ENCODE assay signal across 13 cellular contexts in the genomic region with DNA sequence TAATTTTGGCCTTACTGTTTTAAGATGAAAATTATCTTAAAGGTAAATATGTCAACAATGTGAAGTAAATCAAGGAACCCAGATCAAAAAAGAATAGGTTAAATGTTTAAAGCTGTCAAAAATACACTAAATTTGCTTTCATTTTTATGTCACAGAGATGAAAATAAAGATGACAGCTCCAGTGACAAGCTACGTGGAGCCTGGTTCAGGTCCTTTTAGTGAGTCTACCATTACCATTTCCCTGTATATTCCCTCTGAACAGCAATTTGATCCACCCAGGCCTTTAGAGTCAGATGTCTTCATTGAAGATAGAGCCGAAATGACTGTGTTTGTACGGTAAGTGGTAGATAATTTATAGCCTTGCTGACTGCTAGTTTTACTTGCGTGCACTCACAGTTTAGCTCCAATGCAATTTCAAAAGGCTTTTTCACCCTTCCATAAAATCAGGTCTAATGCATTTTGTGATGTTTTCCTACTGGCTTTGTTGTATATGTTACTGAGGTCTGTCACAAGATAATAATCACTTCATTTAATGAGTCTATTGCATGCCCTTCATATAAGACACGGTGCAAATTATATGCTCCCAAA. TPM values are rescaled to one million over a fixed set of nuclear protein-coding genes. Genes with fewer than 3 reads are reported as not detected.
DNase-seq lines count a peak whose midpoint lies in the region; ATAC-seq, FAIRE-seq and TF ChIP-seq lines count a peak whose summit lies in the region.
"Had no signal": no experiment of that assay in that cellular context is flagged by ENCODE, and none has a peak within 500 bp of the region (broad histone marks: within the 10 kb centered on the region; RNA-seq: fewer than 3 reads in every experiment).

No MANE protein-coding gene starts in this region.

- H3K4me1 ChIP-seq in endodermal cell (ENCODE audit: control insufficient read depth, insufficient read depth, low read length) (no peaks in the 10 kb centered on the region), skeletal muscle satellite cell (ENCODE audit: control insufficient read depth, insufficient read depth, low read length) (peaks cover 26% of the 10 kb centered on the region), small intestine (ENCODE audit: control insufficient read depth in 2 of 2, insufficient read depth in 1 of 2, low read depth in 1 of 2, low read length in 1 of 2) (peaks cover 0 to 2% of the 10 kb centered on the region in 2 donors)

- no peak for ATAC-seq in HG03571 (IDR thresholded peaks at IDR 0.05; ENCODE audit: unreplicated experiment)

- H3K4me1 Mint-ChIP-seq in T-helper 2 cell treated with Interferon-gamma antibody and Interleukin-4, amounts not matched to agents 5 μg/mL and 100 μg/mL, for 36 hours (ENCODE audit: low read depth), result peaks cover 28% of the 10 kb centered on the region
- peaks cover 10% of the 10 kb centered on the region for H3K4me1 Mint-ChIP-seq in endodermal cell

- H3K9ac ChIP-seq in endodermal cell (ENCODE audit: extremely low read depth, low read length, poor library complexity, severe bottlenecking) (no peak overlapping the region), skeletal muscle satellite cell (ENCODE audit: low read depth, low read length) (no peak overlapping the region)

- no peak for TF ChIP-seq CTCF in endodermal cell (conservative IDR thresholded peaks at IDR 0.05)

- H3K27ac ChIP-seq in endodermal cell (ENCODE audit: low read depth, low read length), result no peak overlapping the region
- H3K27ac ChIP-seq in small intestine (ENCODE audit: low read depth in 1 of 2, low read length in 1 of 2), result peak overlapping the region in 1 of 2 donors; percentile 52

- no peak overlapping the region for H3K27ac Mint-ChIP-seq in T-helper 2 cell treated with Interferon-gamma antibody and Interleukin-4, amounts not matched to agents 5 μg/mL and 100 μg/mL, for 36 hours
- H3K27ac Mint-ChIP-seq in endodermal cell, result no peak overlapping the region

- H3K36me3 ChIP-seq in endodermal cell (ENCODE audit: control insufficient read depth, insufficient read depth, low read length) (peaks cover 53% of the 10 kb centered on the region), skeletal muscle satellite cell (ENCODE audit: insufficient read depth, low read length) (peaks cover 41% of the 10 kb centered on the region), small intestine (ENCODE audit: control insufficient read depth in 2 of 2, insufficient read depth in 2 of 2, low read length in 2 of 2) (peaks cover 10 to 14% of the 10 kb centered on the region in 2 donors)

- peak overlapping the region; percentile 81 for H3K4me3 Mint-ChIP-seq in T-helper 2 cell treated with Interferon-gamma antibody and Interleukin-4, amounts not matched to agents 5 μg/mL and 100 μg/mL, for 36 hours
- peak overlapping the region; percentile 90 for H3K4me3 Mint-ChIP-seq in endodermal cell

- WGBS in endodermal cell (ENCODE audit: insufficient coverage in 1 of 2, insufficient read length in 1 of 2), 2 experiments, result 92 to 96% methylated on average over 3 to 5 of the region's 5 CpGs
- 37 to 74% (median 56%) methylated on average over 5 of the region's 5 CpGs for WGBS in small intestine, 3 donors

- peaks cover 30% of the 10 kb centered on the region for H3K36me3 Mint-ChIP-seq in T-helper 2 cell treated with Interferon-gamma antibody and Interleukin-4, amounts not matched to agents 5 μg/mL and 100 μg/mL, for 36 hours (ENCODE audit: low read depth)
- peaks cover 45% of the 10 kb centered on the region for H3K36me3 Mint-ChIP-seq in endodermal cell (ENCODE audit: low read depth)

- H3K9me3 ChIP-seq in endodermal cell (ENCODE audit: control insufficient read depth, low read length) (no peaks in the 10 kb centered on the region), skeletal muscle satellite cell (replicated peaks; ENCODE audit: low read length) (no peaks in the 10 kb centered on the region), small intestine (ENCODE audit: control insufficient read depth, low read depth) (no peaks in the 10 kb centered on the region)
- H3K9me3 ChIP-seq: HAP-1 had no signal

- H3K9me3 Mint-ChIP-seq in T-helper 2 cell treated with Interferon-gamma antibody and Interleukin-4, amounts not matched to agents 5 μg/mL and 100 μg/mL, for 36 hours, result no peaks in the 10 kb centered on the region
- H3K9me3 Mint-ChIP-seq in endodermal cell, result no peaks in the 10 kb centered on the region

- peak overlapping the region; percentile 99 for H3K4me2 ChIP-seq in skeletal muscle satellite cell (ENCODE audit: low read length)

- H3K27me3 ChIP-seq in endodermal cell (ENCODE audit: control insufficient read depth, insufficient read depth, low read length, poor library complexity, severe bottlenecking) (no peaks in the 10 kb centered on the region), skeletal muscle satellite cell (ENCODE audit: control insufficient read depth, insufficient read depth, low read length) (no peaks in the 10 kb centered on the region), small intestine (ENCODE audit: control insufficient read depth in 2 of 2, insufficient read depth in 2 of 2, low read length in 2 of 2) (no peaks in the 10 kb centered on the region)

- no peak for FAIRE-seq in small intestine (lab: Jason Lieb, UNC)

- peak overlapping the region; percentile 96 for H3K4me3 ChIP-seq in endodermal cell (ENCODE audit: low read length)
- no peak overlapping the region for H3K4me3 ChIP-seq in skeletal muscle satellite cell (ENCODE audit: low read length)
- H3K4me3 ChIP-seq in small intestine (ENCODE audit: low read depth in 1 of 2, low read length in 2 of 2), result no peak overlapping the region

- H3K27me3 Mint-ChIP-seq in T-helper 2 cell treated with Interferon-gamma antibody and Interleukin-4, amounts not matched to agents 5 μg/mL and 100 μg/mL, for 36 hours (ENCODE audit: low read depth), result peaks cover 18% of the 10 kb centered on the region
- no peaks in the 10 kb centered on the region for H3K27me3 Mint-ChIP-seq in endodermal cell (ENCODE audit: insufficient read depth)

- DNase-seq in T-helper 2 cell treated with Interferon-gamma antibody and Interleukin-4, amounts not matched to agents 5 μg/mL and 100 μg/mL, for 36 hours (ENCODE audit: low spot score), result no peak
- DNase-seq in T-helper 2 cell (no peak), NCI-H2227 treated with DMSO at 0.1 percent for 48 hours (lab: John Stamatoyannopoulos, UW) (peak; percentile 75), endodermal cell (peak; percentile 9), small intestine (no peak), hippocampal formation (lab: John Stamatoyannopoulos, UW) (no peak)
- DNase-seq: amygdala; MM.1S; occipital lobe; stimulated activated CD4-positive, alpha-beta T cell treated with anti-CD3 and anti-CD28 coated beads, Interleukin-2, amount 100 ng/mL, for 48 hours had no signal

RNA-seq across cellular contexts. Expression of gene HEBP2, which starts 1.9 kb away (rescaled TPM):
- 10 to 100 TPM; 53.9 to 95.7 TPM for total RNA-seq in endodermal cell
- 43.0 TPM for polyA plus RNA-seq in endodermal cell (2013, experiment 1 of 2)
- polyA plus RNA-seq in endodermal cell (2013, experiment 2 of 2), result 50.2 TPM
- total RNA-seq in skeletal muscle satellite cell (2012; rRNA removed), result 12.2 and 14.9 TPM in 2 replicates
- 10 to 100 TPM; 17.0 to 28.9 (median 19.9) TPM for polyA plus RNA-seq in small intestine

RNA-seq across cellular contexts. Expression of gene SMIM28, which starts 28.2 kb away (rescaled TPM):
- under 1 TPM in 1 of 2 donors, not detected in 1; 0.33 TPM for total RNA-seq in endodermal cell
- polyA plus RNA-seq in endodermal cell (2013, experiment 1 of 2), result not detected
- not detected for polyA plus RNA-seq in endodermal cell (2013, experiment 2 of 2)
- not detected in 2 replicates for total RNA-seq in skeletal muscle satellite cell (2012; rRNA removed)
- 1 to 10 TPM in 1 of 3 donors, not detected in 2; 2.3 TPM for polyA plus RNA-seq in small intestine
- total RNA-seq: occipital lobe had no signal

Comparison
In these comparisons a context has a peak if more than half of its experiments do, and no peak if none do; other contexts are left out.
1. DNase-seq: peak in NCI-H2227 treated with DMSO at 0.1 percent for 48 hours (single experiment) and endodermal cell (single experiment); none in T-helper 2 cell treated with Interferon-gamma antibody and Interleukin-4, amounts not matched to agents 5 μg/mL and 100 μg/mL, for 36 hours (single experiment), T-helper 2 cell (0 of 5), small intestine (single experiment) and hippocampal formation (0 of 2).